Comparison of ENCODE assay signal across 22 cellular contexts in the genomic region with DNA sequence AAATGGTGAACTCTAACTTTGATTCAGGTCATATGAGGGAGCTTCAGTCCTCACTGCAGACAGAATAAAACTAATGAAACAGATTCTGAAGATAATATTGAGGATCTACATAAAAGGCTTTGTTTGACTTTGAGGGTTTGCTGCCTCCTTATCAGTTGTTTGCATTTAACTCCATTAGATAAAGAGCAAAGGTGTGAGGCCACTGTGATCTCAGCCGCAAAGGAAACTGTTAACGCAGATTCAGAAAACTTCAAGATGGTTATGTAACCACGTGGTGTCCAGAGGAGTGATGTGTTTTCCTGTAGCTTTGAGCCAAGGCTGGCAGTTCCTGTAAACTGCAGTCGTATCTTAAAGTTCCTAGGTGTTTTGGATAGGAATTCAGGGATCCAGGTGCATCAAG.
DNase-seq lines count a peak whose midpoint lies in the region; ATAC-seq and TF ChIP-seq lines count a peak whose summit lies in the region.
"Had no signal": no experiment of that assay in that cellular context is flagged by ENCODE, and none has a peak within 500 bp of the region (broad histone marks: within the 10 kb centered on the region; RNA-seq: fewer than 3 reads in every experiment).

No MANE protein-coding gene starts in this region.

- H4K5ac ChIP-seq in mesendoderm (ENCODE audit: low read length) = no peak overlapping the region

- no peaks in the 10 kb centered on the region for H3K79me2 ChIP-seq in mesendoderm (ENCODE audit: control insufficient read depth, insufficient read depth, low read length)

- H3K27me3 ChIP-seq in mesendoderm (ENCODE audit: insufficient read depth, low read length, poor library complexity) = no peaks in the 10 kb centered on the region
- H3K27me3 ChIP-seq in stomach = no peaks in the 10 kb centered on the region

- H3K9me3 ChIP-seq in stomach = no peaks in the 10 kb centered on the region
- H3K9me3 ChIP-seq: SK-N-SH had no signal

- TF ChIP-seq POLR2A in stomach (IDR thresholded peaks at IDR 0.05) = no peak

- TF ChIP-seq CTCF in stomach (IDR thresholded peaks at IDR 0.05) = no peak

- H3K27ac ChIP-seq in mesendoderm (ENCODE audit: low read depth, low read length) = peak overlapping the region; percentile 23
- no peak overlapping the region for H3K27ac ChIP-seq in stomach
- H3K27ac ChIP-seq: HL-60, KMS-11, PC-9, RWPE1 had no signal

- H2AK5ac ChIP-seq in mesendoderm (ENCODE audit: low read length) = no peak overlapping the region

- H3K18ac ChIP-seq in mesendoderm (ENCODE audit: low read length) = no peak overlapping the region

- H3K36me3 ChIP-seq in mesendoderm (ENCODE audit: control insufficient read depth, insufficient read depth, low read length) (no peaks in the 10 kb centered on the region), stomach (peaks cover 0 to under 1% (median 0%) of the 10 kb centered on the region in 4 donors)

- ATAC-seq in HG02938 (IDR thresholded peaks at IDR 0.05; ENCODE audit: unreplicated experiment) = no peak

- no peak for TF ChIP-seq EP300 in stomach (IDR thresholded peaks at IDR 0.05)

- H3K79me1 ChIP-seq in mesendoderm (ENCODE audit: low read length) = no peaks in the 10 kb centered on the region

- no peak overlapping the region for H2BK15ac ChIP-seq in mesendoderm (replicated peaks; ENCODE audit: low read depth)

- no CpG with 5 or more reads among the region's 4 CpGs for WGBS in mesendoderm (ENCODE audit: extremely low coverage, insufficient coverage, low lambda C conversion rate)
- 22 to 35% (median 22%) methylated on average over 4 of the region's 4 CpGs for WGBS in stomach, 5 donors

- H3K4me2 ChIP-seq in mesendoderm (ENCODE audit: low read length) = no peak overlapping the region
- H3K4me2 ChIP-seq: KMS-11, PC-9, SK-N-SH had no signal

- H3K4me1 ChIP-seq in mesendoderm (ENCODE audit: control insufficient read depth, low read depth, low read length) (peaks cover 4% of the 10 kb centered on the region), stomach (peaks cover 0 to 13% (median 4%) of the 10 kb centered on the region in 4 donors)

- no peak overlapping the region for H3K4me3 ChIP-seq in mesendoderm (ENCODE audit: low read length)
- H3K4me3 ChIP-seq in stomach = no peak overlapping the region
- H3K4me3 ChIP-seq: PC-9 had no signal

- intact Hi-C loops in stomach (cut with DNase I; ENCODE audit: low total_unique reads) = no loop called here

- H3K56ac ChIP-seq in mesendoderm (ENCODE audit: low read length) = no peak overlapping the region

- H2BK120ac ChIP-seq in mesendoderm (ENCODE audit: low read depth, low read length) = no peak overlapping the region

- no peak overlapping the region for H3K23ac ChIP-seq in mesendoderm (ENCODE audit: low read length)

- no peak overlapping the region for H2BK5ac ChIP-seq in mesendoderm (ENCODE audit: low read length)

- no peak overlapping the region for H3K4ac ChIP-seq in mesendoderm (ENCODE audit: low read depth, low read length)

- H3K9ac ChIP-seq in mesendoderm (ENCODE audit: low read length) = no peak overlapping the region
- H3K9ac ChIP-seq: KMS-11, SK-N-SH had no signal

- DNase-seq in HT-29 (ENCODE audit: low spot score) (peak; percentile 9), NCI-H146 (lab: John Stamatoyannopoulos, UW) (peak; percentile 21), mesendoderm (peak; percentile 87), RPMI8226 (no peak), H4 (ENCODE audit: low spot score) (no peak), stomach (no peak)
- peak; percentile 1 for DNase-seq in central memory CD4-positive, alpha-beta T cell
- DNase-seq: CD4-positive, CD25-positive, alpha-beta regulatory T cell; DMS53; GDM1; GOT3; NCI-H1048; NCI-H1417 treated with DMSO at 0.1 percent for 48 hours; NCI-H1930; NCI-H510A; PC-9; SHP77 treated with DMSO at 0.1 percent for 48 hours; SK-N-SH had no signal

- H4K8ac ChIP-seq in mesendoderm (ENCODE audit: low read depth, low read length) = no peak overlapping the region

Comparison
In these comparisons a context has a peak if more than half of its experiments do, and no peak if none do; other contexts are left out.
1. DNase-seq: peak in HT-29 (single experiment), NCI-H146 (single experiment), central memory CD4-positive, alpha-beta T cell (single experiment) and mesendoderm (single experiment); none in RPMI8226 (single experiment), H4 (single experiment) and stomach (single experiment).